Comparison of ENCODE assay signal across 25 cellular contexts in the genomic region with DNA sequence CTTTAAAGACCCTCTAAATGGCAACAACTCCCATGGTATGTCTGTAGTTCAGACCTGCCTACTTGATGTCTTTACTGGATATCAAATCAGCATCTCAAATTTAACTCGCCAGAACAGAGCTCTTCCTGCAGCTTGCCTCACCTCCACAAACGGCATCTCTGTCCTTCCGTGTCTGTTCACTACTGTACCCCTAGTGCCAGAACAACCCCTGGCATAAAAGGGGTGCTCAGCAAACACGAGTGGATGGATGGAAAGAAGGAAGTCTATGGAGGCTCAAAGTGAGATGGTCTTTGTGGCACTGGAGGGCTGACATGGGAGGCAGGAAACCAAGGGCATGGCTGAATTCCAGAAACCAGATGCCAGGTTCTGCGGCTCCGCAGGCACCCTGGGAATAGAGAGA. TPM values are rescaled to one million over a fixed set of nuclear protein-coding genes. Genes with fewer than 3 reads are reported as not detected.
DNase-seq lines count a peak whose midpoint lies in the region; ATAC-seq and TF ChIP-seq lines count a peak whose summit lies in the region.
"Had no signal": no experiment of that assay in that cellular context is flagged by ENCODE, and none has a peak within 500 bp of the region (broad histone marks: within the 10 kb centered on the region; RNA-seq: fewer than 3 reads in every experiment).

No MANE protein-coding gene starts in this region.

- CTCF ChIA-PET in activated CD4-positive, alpha-beta memory T cell treated with anti-CD3 and anti-CD28 coated beads, Interleukin-2, amount 10 ng/mL, durations not matched to agents 7 days and 5 days (lab: Charles Lee): interaction anchor here (1.6 kb wide), 1 partner anchor 277 kb away, joined by 3 read pairs; no protein-coding TSS in a partner anchor
- CTCF ChIA-PET in activated CD4-positive, alpha-beta memory T cell treated with anti-CD3 and anti-CD28 coated beads for 36 hours (lab: Charles Lee): interaction anchor here (1.7 kb wide), 1 partner anchor 267 kb away, joined by 5 read pairs; no protein-coding TSS in a partner anchor
- CTCF ChIA-PET in CD8-positive, alpha-beta T cell (lab: Charles Lee): no interaction called here

- POLR2A ChIA-PET in activated CD4-positive, alpha-beta memory T cell treated with anti-CD3 and anti-CD28 coated beads, Interleukin-2, amount 10 ng/mL, durations not matched to agents 7 days and 5 days (lab: Charles Lee): no interaction called here
- POLR2A ChIA-PET in activated CD4-positive, alpha-beta memory T cell treated with anti-CD3 and anti-CD28 coated beads for 36 hours (lab: Charles Lee): no interaction called here
- POLR2A ChIA-PET in CD8-positive, alpha-beta T cell (lab: Charles Lee): no interaction called here

- peaks cover 16% of the 10 kb centered on the region for H3K4me1 Mint-ChIP-seq in activated CD4-positive, alpha-beta memory T cell treated with anti-CD3 and anti-CD28 coated beads, Interleukin-2, amount 10 ng/mL, durations not matched to agents 7 days and 5 days
- H3K4me1 Mint-ChIP-seq in activated CD4-positive, alpha-beta memory T cell treated with anti-CD3 and anti-CD28 coated beads for 36 hours (ENCODE audit: low read depth): peaks cover 7% of the 10 kb centered on the region
- H3K4me1 Mint-ChIP-seq in CD8-positive, alpha-beta T cell (ENCODE audit: low read depth): peaks cover 7% of the 10 kb centered on the region
- peaks cover 55% of the 10 kb centered on the region for H3K4me1 Mint-ChIP-seq in nephron progenitor cell

- ATAC-seq in CD8-positive, alpha-beta T cell: no peak
- ATAC-seq in GM18498 (IDR thresholded peaks at IDR 0.05; ENCODE audit: unreplicated experiment): no peak
- ATAC-seq: pancreas, right lobe of liver had no signal

- H3K36me3 ChIP-seq in CD8-positive, alpha-beta T cell (ENCODE audit: insufficient read depth, low read length): peaks cover 18% of the 10 kb centered on the region
- H3K36me3 ChIP-seq in adrenal gland (replicated peaks in 1 of 2): peaks cover 0 to 11% of the 10 kb centered on the region in 2 donors
- H3K36me3 ChIP-seq: colonic mucosa had no signal

- no peak for DNase-seq in activated CD4-positive, alpha-beta memory T cell treated with anti-CD3 and anti-CD28 coated beads, Interleukin-2, amount 10 ng/mL, durations not matched to agents 7 days and 5 days
- no peak for DNase-seq in activated CD4-positive, alpha-beta memory T cell treated with anti-CD3 and anti-CD28 coated beads for 36 hours
- DNase-seq in CD8-positive, alpha-beta T cell: no peak
- no peak for DNase-seq in adrenal gland
- DNase-seq in nephron progenitor cell: no peak
- DNase-seq in iPS-NIHi7 (ENCODE audit: extremely low spot score): no peak
- no peak for DNase-seq in NCI-H69 (lab: John Stamatoyannopoulos, UW)
- DNase-seq: ACHN; activated CD8-positive, alpha-beta memory T cell treated with anti-CD3 and anti-CD28 coated beads for 24 hours; activated T-cell treated with anti-CD3 and anti-CD28 coated beads, Interleukin-2, amount 50 U/mL, for 48 hours; C1 segment of cervical spinal cord; colonic mucosa; GF-D8; mammary epithelial cell; MG63; NCI-H1417; NCI-H2081 treated with DMSO at 0.1 percent for 48 hours; NCI-H510A treated with DMSO at 0.1 percent for 48 hours; pancreas; Peyer's patch; right lobe of liver had no signal

- intact Hi-C loops in activated CD4-positive, alpha-beta memory T cell treated with anti-CD3 and anti-CD28 coated beads for 36 hours (cut with micrococcal nuclease): no loop called here
- intact Hi-C loops in CD8-positive, alpha-beta T cell (cut with DNase I, micrococcal nuclease): no loop called here
- intact Hi-C loops in adrenal gland (cut with DNase I): loop anchor here in 1 of 2 donors (5.0 kb wide), 1 partner anchor 265 kb away; no protein-coding TSS in a partner anchor

- no peak overlapping the region for H3K4me3 Mint-ChIP-seq in activated CD4-positive, alpha-beta memory T cell treated with anti-CD3 and anti-CD28 coated beads, Interleukin-2, amount 10 ng/mL, durations not matched to agents 7 days and 5 days
- no peak overlapping the region for H3K4me3 Mint-ChIP-seq in activated CD4-positive, alpha-beta memory T cell treated with anti-CD3 and anti-CD28 coated beads for 36 hours
- H3K4me3 Mint-ChIP-seq in CD8-positive, alpha-beta T cell: no peak overlapping the region
- no peak overlapping the region for H3K4me3 Mint-ChIP-seq in nephron progenitor cell
- H3K4me3 Mint-ChIP-seq: activated naive CD8-positive, alpha-beta T cell had no signal

- peak overlapping the region; percentile 14 for H3K27ac Mint-ChIP-seq in activated CD4-positive, alpha-beta memory T cell treated with anti-CD3 and anti-CD28 coated beads, Interleukin-2, amount 10 ng/mL, durations not matched to agents 7 days and 5 days
- no peak overlapping the region for H3K27ac Mint-ChIP-seq in activated CD4-positive, alpha-beta memory T cell treated with anti-CD3 and anti-CD28 coated beads for 36 hours
- peak overlapping the region; percentile 84 for H3K27ac Mint-ChIP-seq in CD8-positive, alpha-beta T cell
- H3K27ac Mint-ChIP-seq in nephron progenitor cell: peak overlapping the region; percentile 97
- H3K27ac Mint-ChIP-seq: activated naive CD8-positive, alpha-beta T cell had no signal

- H3K4me1 ChIP-seq in CD8-positive, alpha-beta T cell (ENCODE audit: insufficient read depth, low read length): no peaks in the 10 kb centered on the region
- H3K4me1 ChIP-seq in adrenal gland (replicated peaks in 1 of 2): peaks cover 36 to 62% of the 10 kb centered on the region in 2 donors
- H3K4me1 ChIP-seq: colonic mucosa, HAP-1 had no signal

- WGBS in adrenal gland, 4 donors: 58 to 76% (median 66%) methylated on average over 4 to 6 of the region's 6 CpGs

- H3K27me3 Mint-ChIP-seq in activated CD4-positive, alpha-beta memory T cell treated with anti-CD3 and anti-CD28 coated beads, Interleukin-2, amount 10 ng/mL, durations not matched to agents 7 days and 5 days: no peaks in the 10 kb centered on the region
- H3K27me3 Mint-ChIP-seq in activated CD4-positive, alpha-beta memory T cell treated with anti-CD3 and anti-CD28 coated beads for 36 hours: no peaks in the 10 kb centered on the region
- no peaks in the 10 kb centered on the region for H3K27me3 Mint-ChIP-seq in CD8-positive, alpha-beta T cell (ENCODE audit: low read depth)
- H3K27me3 Mint-ChIP-seq in nephron progenitor cell (ENCODE audit: low read depth, poor library complexity): peaks cover 3% of the 10 kb centered on the region
- H3K27me3 Mint-ChIP-seq: activated naive CD8-positive, alpha-beta T cell had no signal

- no peaks in the 10 kb centered on the region for H3K27me3 ChIP-seq in CD8-positive, alpha-beta T cell (ENCODE audit: insufficient read depth, low read length)
- H3K27me3 ChIP-seq in adrenal gland: no peaks in the 10 kb centered on the region
- H3K27me3 ChIP-seq: colonic mucosa, MG63, pancreas, Peyer's patch, right lobe of liver, SJSA1 had no signal

- no peak for TF ChIP-seq POLR2A in adrenal gland (IDR thresholded peaks at IDR 0.05)

- H3K4me3 ChIP-seq in CD8-positive, alpha-beta T cell (ENCODE audit: low read depth, low read length): no peak overlapping the region
- no peak overlapping the region for H3K4me3 ChIP-seq in adrenal gland
- H3K4me3 ChIP-seq: colonic mucosa, HAP-1, MG63, pancreas, Peyer's patch, right lobe of liver, SJSA1 had no signal

- H3K9me3 Mint-ChIP-seq in activated CD4-positive, alpha-beta memory T cell treated with anti-CD3 and anti-CD28 coated beads, Interleukin-2, amount 10 ng/mL, durations not matched to agents 7 days and 5 days: no peaks in the 10 kb centered on the region
- H3K9me3 Mint-ChIP-seq in activated CD4-positive, alpha-beta memory T cell treated with anti-CD3 and anti-CD28 coated beads for 36 hours: no peaks in the 10 kb centered on the region
- H3K9me3 Mint-ChIP-seq in CD8-positive, alpha-beta T cell: no peaks in the 10 kb centered on the region
- H3K9me3 Mint-ChIP-seq in nephron progenitor cell: no peaks in the 10 kb centered on the region

- H3K36me3 Mint-ChIP-seq in activated CD4-positive, alpha-beta memory T cell treated with anti-CD3 and anti-CD28 coated beads, Interleukin-2, amount 10 ng/mL, durations not matched to agents 7 days and 5 days (ENCODE audit: low read depth): peaks cover 58% of the 10 kb centered on the region
- peaks cover 27% of the 10 kb centered on the region for H3K36me3 Mint-ChIP-seq in activated CD4-positive, alpha-beta memory T cell treated with anti-CD3 and anti-CD28 coated beads for 36 hours
- peaks cover 59% of the 10 kb centered on the region for H3K36me3 Mint-ChIP-seq in CD8-positive, alpha-beta T cell
- peaks cover 34% of the 10 kb centered on the region for H3K36me3 Mint-ChIP-seq in nephron progenitor cell (ENCODE audit: low read depth)

- TF ChIP-seq CTCF in CD8-positive, alpha-beta T cell (IDR thresholded peaks at IDR 0.05): no peak
- no peak for TF ChIP-seq CTCF in adrenal gland (IDR thresholded peaks at IDR 0.05)
- TF ChIP-seq CTCF in nephron progenitor cell (IDR thresholded peaks at IDR 0.05): no peak

- no peak overlapping the region for H3K27ac ChIP-seq in CD8-positive, alpha-beta T cell (ENCODE audit: low read depth, low read length)
- peak overlapping the region in 3 of 5 donors; percentile 27 to 91 (median 35) for H3K27ac ChIP-seq in adrenal gland
- H3K27ac ChIP-seq: colonic mucosa, pancreas, Peyer's patch, right lobe of liver, SJSA1 had no signal

- no peaks in the 10 kb centered on the region for H3K9me3 ChIP-seq in CD8-positive, alpha-beta T cell (ENCODE audit: low read length)
- H3K9me3 ChIP-seq in adrenal gland (replicated peaks in 1 of 3): no peaks in the 10 kb centered on the region
- H3K9me3 ChIP-seq: colonic mucosa, HAP-1, MG63, pancreas, Peyer's patch, right lobe of liver, SJSA1 had no signal

RNA-seq across cellular contexts. Expression of a gene that starts 22.7 kb away (rescaled TPM):
- total RNA-seq in activated CD4-positive, alpha-beta memory T cell treated with anti-CD3 and anti-CD28 coated beads, Interleukin-2, amount 10 ng/mL, durations not matched to agents 7 days and 5 days: 10 to 100 TPM; 88.0 to 91.9 TPM
- total RNA-seq in activated CD4-positive, alpha-beta memory T cell treated with anti-CD3 and anti-CD28 coated beads for 36 hours: 100 to 1,000 TPM; 157 to 166 TPM
- total RNA-seq in CD8-positive, alpha-beta T cell: 10 to 100 TPM; 27.4 to 29.8 TPM
- 100 to 1,000 TPM in 7 of 8 donors, 10 to 100 TPM in 1; 75.4 to 160 (median 107) TPM for total RNA-seq in adrenal gland
- 100 to 1,000 TPM in 1 of 3 donors, 10 to 100 TPM in 2; 24.9 to 174 (median 28.7) TPM for polyA plus RNA-seq in adrenal gland

RNA-seq across cellular contexts. Expression of a gene that starts 22.9 kb away (rescaled TPM):
- 10 to 100 TPM in 1 of 2 experiments, 1 to 10 TPM in 1; 8.9 to 10.0 TPM for total RNA-seq in activated CD4-positive, alpha-beta memory T cell treated with anti-CD3 and anti-CD28 coated beads, Interleukin-2, amount 10 ng/mL, durations not matched to agents 7 days and 5 days
- total RNA-seq in activated CD4-positive, alpha-beta memory T cell treated with anti-CD3 and anti-CD28 coated beads for 36 hours: 10 to 100 TPM; 12.8 to 13.0 TPM
- total RNA-seq in CD8-positive, alpha-beta T cell: 1 to 10 TPM; 2.1 to 3.0 TPM
- 10 to 100 TPM in 6 of 8 donors, 1 to 10 TPM in 2; 5.8 to 21.6 (median 13.7) TPM for total RNA-seq in adrenal gland
- polyA plus RNA-seq in adrenal gland: 1 to 10 TPM; 2.7 to 6.7 (median 5.2) TPM
